15 cellular contexts compared by ENCODE assay signal in genomic region chrX:78131117-78131516, GRCh38. TPM values are rescaled to one million over a fixed set of nuclear protein-coding genes. Genes with fewer than 3 reads are reported as not detected.
DNase-seq lines count a peak whose midpoint lies in the region; ATAC-seq and TF ChIP-seq lines count a peak whose summit lies in the region.
"Had no signal": no experiment of that assay in that cellular context is flagged by ENCODE, and none has a peak within 500 bp of the region (broad histone marks: within the 10 kb centered on the region; RNA-seq: fewer than 3 reads in every experiment).

No MANE protein-coding gene starts in this region.

- intact Hi-C loops in CD4-positive, alpha-beta T cell (cut with DNase I, micrococcal nuclease): loop anchor here in 1 of 2 experiments (10.0 kb wide), 1 partner anchor 204 kb away; no protein-coding TSS in a partner anchor
- intact Hi-C loops in naive thymus-derived CD4-positive, alpha-beta T cell (cut with micrococcal nuclease): no loop called here
- intact Hi-C loops in Right ventricle myocardium superior (cut with DNase I): no loop called here

- H2BK15ac ChIP-seq in mesendoderm (replicated peaks; ENCODE audit: low read depth): no peak overlapping the region

- no peak overlapping the region for H2BK120ac ChIP-seq in mesendoderm (ENCODE audit: low read depth, low read length)

- H2AK5ac ChIP-seq in mesendoderm (ENCODE audit: low read length): no peak overlapping the region

- H3K79me1 ChIP-seq in mesendoderm (ENCODE audit: low read length): no peaks in the 10 kb centered on the region

- H3K36me3 Mint-ChIP-seq in activated T-cell treated with anti-CD3 and anti-CD28 coated beads, Interleukin-2, amount 50 U/mL, for 24 hours (ENCODE audit: low read depth): peaks cover 75% of the 10 kb centered on the region
- peaks cover 11% of the 10 kb centered on the region for H3K36me3 Mint-ChIP-seq in activated T-cell treated with anti-CD3 and anti-CD28 coated beads, Interleukin-2, amount 50 U/mL, for 4 hours (ENCODE audit: insufficient read depth)
- peaks cover 61% of the 10 kb centered on the region for H3K36me3 Mint-ChIP-seq in CD4-positive, alpha-beta T cell (ENCODE audit: low read depth)
- H3K36me3 Mint-ChIP-seq in activated CD8-positive, alpha-beta T cell treated with anti-CD3 and anti-CD28 coated beads, Interleukin-2, amount 10 ng/mL, durations not matched to agents 7 days and 5 days (ENCODE audit: low read depth): peaks cover 51% of the 10 kb centered on the region
- H3K36me3 Mint-ChIP-seq in naive thymus-derived CD4-positive, alpha-beta T cell: peaks cover 0 to 17% (median 0%) of the 10 kb centered on the region in 5 donors

- no peak overlapping the region for H3K9ac ChIP-seq in mesendoderm (ENCODE audit: low read length)
- H3K9ac ChIP-seq: BLaER1 treated with 17β-estradiol and CSF1 and Interleukin-3, amounts not matched to agents 10 nM and 100 nM had no signal

- DNase-seq in activated T-cell treated with anti-CD3 and anti-CD28 coated beads, Interleukin-2, amount 50 U/mL, for 24 hours: no peak
- DNase-seq in activated T-cell treated with anti-CD3 and anti-CD28 coated beads, Interleukin-2, amount 50 U/mL, for 4 hours: no peak
- no peak for DNase-seq in CD4-positive, alpha-beta T cell
- no peak for DNase-seq in activated CD8-positive, alpha-beta T cell treated with anti-CD3 and anti-CD28 coated beads, Interleukin-2, amount 10 ng/mL, durations not matched to agents 7 days and 5 days
- no peak for DNase-seq in naive thymus-derived CD4-positive, alpha-beta T cell
- no peak for DNase-seq in foreskin melanocyte
- no peak for DNase-seq in mesendoderm
- DNase-seq in Right ventricle myocardium superior: no peak
- DNase-seq: DMS 273 treated with DMSO at 0.1 percent for 48 hours, GDM1, NCI-H1092, NCI-H2081 treated with DMSO at 0.1 percent for 48 hours, NCI-H510A, NCI-H774 had no signal

- H3K4me2 ChIP-seq in mesendoderm (ENCODE audit: low read length): no peak overlapping the region
- H3K4me2 ChIP-seq: BLaER1 treated with 17β-estradiol and CSF1 and Interleukin-3, amounts not matched to agents 10 nM and 100 nM had no signal

- no peak for ATAC-seq in activated T-cell treated with anti-CD3 and anti-CD28 coated beads, Interleukin-2, amount 50 U/mL, for 4 hours
- no peak for ATAC-seq in CD4-positive, alpha-beta T cell (ENCODE audit: poor library complexity)
- no peak for ATAC-seq in activated CD8-positive, alpha-beta T cell treated with anti-CD3 and anti-CD28 coated beads, Interleukin-2, amount 10 ng/mL, durations not matched to agents 7 days and 5 days
- ATAC-seq in naive thymus-derived CD4-positive, alpha-beta T cell: no peak
- ATAC-seq in Right ventricle myocardium superior (ENCODE audit: poor library complexity): no peak

- peaks cover 10% of the 10 kb centered on the region for H3K4me1 Mint-ChIP-seq in activated T-cell treated with anti-CD3 and anti-CD28 coated beads, Interleukin-2, amount 50 U/mL, for 24 hours (ENCODE audit: low read depth)
- peaks cover 6% of the 10 kb centered on the region for H3K4me1 Mint-ChIP-seq in activated T-cell treated with anti-CD3 and anti-CD28 coated beads, Interleukin-2, amount 50 U/mL, for 4 hours (ENCODE audit: low read depth)
- peaks cover 8% of the 10 kb centered on the region for H3K4me1 Mint-ChIP-seq in CD4-positive, alpha-beta T cell (ENCODE audit: low read depth)
- peaks cover 1% of the 10 kb centered on the region for H3K4me1 Mint-ChIP-seq in activated CD8-positive, alpha-beta T cell treated with anti-CD3 and anti-CD28 coated beads, Interleukin-2, amount 10 ng/mL, durations not matched to agents 7 days and 5 days (ENCODE audit: low read depth)
- H3K4me1 Mint-ChIP-seq in naive thymus-derived CD4-positive, alpha-beta T cell: peaks cover 0 to 6% (median 3%) of the 10 kb centered on the region in 7 donors

- H3K9me3 ChIP-seq in CD4-positive, alpha-beta T cell (ENCODE audit: control insufficient read depth, low read length): no peaks in the 10 kb centered on the region
- no peaks in the 10 kb centered on the region for H3K9me3 ChIP-seq in naive thymus-derived CD4-positive, alpha-beta T cell (ENCODE audit: control insufficient read depth in 2 of 3, low read length in 3 of 3)
- H3K9me3 ChIP-seq: BLaER1 treated with 17β-estradiol and CSF1 and Interleukin-3, amounts not matched to agents 10 nM and 100 nM had no signal

- H3K9me3 Mint-ChIP-seq in activated T-cell treated with anti-CD3 and anti-CD28 coated beads, Interleukin-2, amount 50 U/mL, for 24 hours: no peaks in the 10 kb centered on the region
- H3K9me3 Mint-ChIP-seq in activated T-cell treated with anti-CD3 and anti-CD28 coated beads, Interleukin-2, amount 50 U/mL, for 4 hours: no peaks in the 10 kb centered on the region
- H3K9me3 Mint-ChIP-seq in CD4-positive, alpha-beta T cell: no peaks in the 10 kb centered on the region
- no peaks in the 10 kb centered on the region for H3K9me3 Mint-ChIP-seq in activated CD8-positive, alpha-beta T cell treated with anti-CD3 and anti-CD28 coated beads, Interleukin-2, amount 10 ng/mL, durations not matched to agents 7 days and 5 days (ENCODE audit: insufficient read depth)
- H3K9me3 Mint-ChIP-seq in naive thymus-derived CD4-positive, alpha-beta T cell: peaks cover 0 to 2% (median 0%) of the 10 kb centered on the region in 11 donors

- H4K8ac ChIP-seq in mesendoderm (ENCODE audit: low read depth, low read length): no peak overlapping the region

- CTCF ChIA-PET in CD4-positive, alpha-beta T cell (lab: Charles Lee): no interaction called here
- CTCF ChIA-PET in activated CD8-positive, alpha-beta T cell treated with anti-CD3 and anti-CD28 coated beads, Interleukin-2, amount 10 ng/mL, durations not matched to agents 7 days and 5 days (lab: Charles Lee): no interaction called here
- CTCF ChIA-PET in naive thymus-derived CD4-positive, alpha-beta T cell (lab: Charles Lee): no interaction called here

- no peaks in the 10 kb centered on the region for H3K27me3 ChIP-seq in CD4-positive, alpha-beta T cell (ENCODE audit: control insufficient read depth, insufficient read depth, low read length)
- no peaks in the 10 kb centered on the region for H3K27me3 ChIP-seq in naive thymus-derived CD4-positive, alpha-beta T cell (ENCODE audit: control insufficient read depth in 2 of 2, insufficient read depth in 2 of 2, low read length in 2 of 2)
- H3K27me3 ChIP-seq in mesendoderm (ENCODE audit: insufficient read depth, low read length, poor library complexity): no peaks in the 10 kb centered on the region

- no peak overlapping the region for H3K56ac ChIP-seq in mesendoderm (ENCODE audit: low read length)

- no peak overlapping the region for H3K18ac ChIP-seq in mesendoderm (ENCODE audit: low read length)

- H3K4me1 ChIP-seq in naive thymus-derived CD4-positive, alpha-beta T cell (ENCODE audit: control insufficient read depth in 2 of 2, insufficient read depth in 2 of 2, low read length in 2 of 2): no peaks in the 10 kb centered on the region
- no peaks in the 10 kb centered on the region for H3K4me1 ChIP-seq in mesendoderm (ENCODE audit: control insufficient read depth, low read depth, low read length)
- H3K4me1 ChIP-seq: BLaER1 treated with 17β-estradiol and CSF1 and Interleukin-3, amounts not matched to agents 10 nM and 100 nM had no signal

- H2BK5ac ChIP-seq in mesendoderm (ENCODE audit: low read length): no peak overlapping the region

- no peak overlapping the region for H3K4me3 ChIP-seq in naive thymus-derived CD4-positive, alpha-beta T cell (ENCODE audit: low read length)
- no peak overlapping the region for H3K4me3 ChIP-seq in mesendoderm (ENCODE audit: low read length)
- H3K4me3 ChIP-seq: BLaER1 treated with 17β-estradiol and CSF1 and Interleukin-3, amounts not matched to agents 10 nM and 100 nM had no signal

- POLR2A ChIA-PET in CD4-positive, alpha-beta T cell (lab: Charles Lee): interaction anchor here (0.8 to 1.0 kb wide), 3 partner anchors 22 to 232 kb away, joined by 3 read pairs; partner anchors contain the start of genes COX7B and PGK1
- POLR2A ChIA-PET in activated CD8-positive, alpha-beta T cell treated with anti-CD3 and anti-CD28 coated beads, Interleukin-2, amount 10 ng/mL, durations not matched to agents 7 days and 5 days (lab: Charles Lee): interaction anchor here (1.6 kb wide), 1 partner anchor 17 kb away, joined by 3 read pairs; no protein-coding TSS in a partner anchor
- POLR2A ChIA-PET in naive thymus-derived CD4-positive, alpha-beta T cell (lab: Charles Lee): interaction anchor here (1.9 kb wide), 1 partner anchor 8 kb away, joined by 8 read pairs; the partner anchor contains the start of gene TAF9B

- no peaks in the 10 kb centered on the region for H3K79me2 ChIP-seq in mesendoderm (ENCODE audit: control insufficient read depth, insufficient read depth, low read length)

- H3K27me3 Mint-ChIP-seq in activated T-cell treated with anti-CD3 and anti-CD28 coated beads, Interleukin-2, amount 50 U/mL, for 24 hours: peaks cover 9% of the 10 kb centered on the region
- H3K27me3 Mint-ChIP-seq in activated T-cell treated with anti-CD3 and anti-CD28 coated beads, Interleukin-2, amount 50 U/mL, for 4 hours (ENCODE audit: low read depth): no peaks in the 10 kb centered on the region
- H3K27me3 Mint-ChIP-seq in CD4-positive, alpha-beta T cell: no peaks in the 10 kb centered on the region
- no peaks in the 10 kb centered on the region for H3K27me3 Mint-ChIP-seq in activated CD8-positive, alpha-beta T cell treated with anti-CD3 and anti-CD28 coated beads, Interleukin-2, amount 10 ng/mL, durations not matched to agents 7 days and 5 days (ENCODE audit: low read depth)
- no peaks in the 10 kb centered on the region for H3K27me3 Mint-ChIP-seq in naive thymus-derived CD4-positive, alpha-beta T cell

- H3K36me3 ChIP-seq in naive thymus-derived CD4-positive, alpha-beta T cell (ENCODE audit: control insufficient read depth in 2 of 3, insufficient read depth in 3 of 3, low read length in 3 of 3): peaks cover 0 to 13% (median 5%) of the 10 kb centered on the region in 3 experiments
- H3K36me3 ChIP-seq in mesendoderm (ENCODE audit: control insufficient read depth, insufficient read depth, low read length): no peaks in the 10 kb centered on the region

- H3K27ac ChIP-seq in CD4-positive, alpha-beta T cell (ENCODE audit: low read depth, low read length): no peak overlapping the region
- H3K27ac ChIP-seq in naive thymus-derived CD4-positive, alpha-beta T cell (ENCODE audit: low read depth, low read length): no peak overlapping the region
- H3K27ac ChIP-seq in mesendoderm (ENCODE audit: low read depth, low read length): no peak overlapping the region
- H3K27ac ChIP-seq: BLaER1 treated with 17β-estradiol and CSF1 and Interleukin-3, amounts not matched to agents 10 nM and 100 nM had no signal

- no peak overlapping the region for H3K4ac ChIP-seq in mesendoderm (ENCODE audit: low read depth, low read length)

- H3K23ac ChIP-seq in mesendoderm (ENCODE audit: low read length): no peak overlapping the region

- no CpG with 5 or more reads among the region's 1 CpG for WGBS in mesendoderm (ENCODE audit: extremely low coverage, insufficient coverage, low lambda C conversion rate)

- H4K5ac ChIP-seq in mesendoderm (ENCODE audit: low read length): no peak overlapping the region

- no peak overlapping the region for H3K4me3 Mint-ChIP-seq in activated T-cell treated with anti-CD3 and anti-CD28 coated beads, Interleukin-2, amount 50 U/mL, for 24 hours
- H3K4me3 Mint-ChIP-seq in activated T-cell treated with anti-CD3 and anti-CD28 coated beads, Interleukin-2, amount 50 U/mL, for 4 hours: no peak overlapping the region
- H3K4me3 Mint-ChIP-seq in CD4-positive, alpha-beta T cell: no peak overlapping the region
- H3K4me3 Mint-ChIP-seq in activated CD8-positive, alpha-beta T cell treated with anti-CD3 and anti-CD28 coated beads, Interleukin-2, amount 10 ng/mL, durations not matched to agents 7 days and 5 days: no peak overlapping the region
- no peak overlapping the region for H3K4me3 Mint-ChIP-seq in naive thymus-derived CD4-positive, alpha-beta T cell

- H3K27ac Mint-ChIP-seq in activated T-cell treated with anti-CD3 and anti-CD28 coated beads, Interleukin-2, amount 50 U/mL, for 24 hours: peak overlapping the region; percentile 59
- peak overlapping the region; percentile 55 for H3K27ac Mint-ChIP-seq in CD4-positive, alpha-beta T cell
- H3K27ac Mint-ChIP-seq in activated CD8-positive, alpha-beta T cell treated with anti-CD3 and anti-CD28 coated beads, Interleukin-2, amount 10 ng/mL, durations not matched to agents 7 days and 5 days: peak overlapping the region; percentile 55
- peak overlapping the region in 7 of 9 donors; percentile 10 to 72 (median 51) for H3K27ac Mint-ChIP-seq in naive thymus-derived CD4-positive, alpha-beta T cell

- TF ChIP-seq CTCF in CD4-positive, alpha-beta T cell (IDR thresholded peaks at IDR 0.05): no peak

RNA-seq across cellular contexts. Expression of gene TAF9B, which starts 8.3 kb away (rescaled TPM):
- total RNA-seq in activated T-cell treated with anti-CD3 and anti-CD28 coated beads, Interleukin-2, amount 50 U/mL, for 4 hours: 10 to 100 TPM; 19.7 to 22.5 (median 20.8) TPM
- total RNA-seq in CD4-positive, alpha-beta T cell: 10 to 100 TPM in 1 of 2 experiments, 1 to 10 TPM in 1; 9.6 to 10.3 TPM
- total RNA-seq in activated CD8-positive, alpha-beta T cell treated with anti-CD3 and anti-CD28 coated beads, Interleukin-2, amount 10 ng/mL, durations not matched to agents 7 days and 5 days: 10 to 100 TPM; 16.6 to 19.0 TPM
- 10 to 100 TPM; 10.4 to 19.9 (median 18.9) TPM for total RNA-seq in naive thymus-derived CD4-positive, alpha-beta T cell
- 10 to 100 TPM; 23.3 to 29.3 TPM for polyA plus RNA-seq in naive thymus-derived CD4-positive, alpha-beta T cell
- 34.4 TPM for polyA plus RNA-seq in mesendoderm (2013, experiment 1 of 2)
- 33.7 TPM for polyA plus RNA-seq in mesendoderm (2013, experiment 2 of 2)
- total RNA-seq in Right ventricle myocardium superior: 16.3 TPM

RNA-seq across cellular contexts. Expression of gene PGK1, which starts 27.1 kb away (rescaled TPM):
- 100 to 1,000 TPM; 621 to 728 (median 711) TPM for total RNA-seq in activated T-cell treated with anti-CD3 and anti-CD28 coated beads, Interleukin-2, amount 50 U/mL, for 4 hours
- total RNA-seq in CD4-positive, alpha-beta T cell: 100 to 1,000 TPM; 267 to 281 TPM
- total RNA-seq in activated CD8-positive, alpha-beta T cell treated with anti-CD3 and anti-CD28 coated beads, Interleukin-2, amount 10 ng/mL, durations not matched to agents 7 days and 5 days: 1,000 to 10,000 TPM; 1,137 to 1,152 TPM
- 1,000 to 10,000 TPM in 1 of 5 experiments, 100 to 1,000 TPM in 4; 180 to 1,293 (median 217) TPM for total RNA-seq in naive thymus-derived CD4-positive, alpha-beta T cell
- 100 to 1,000 TPM; 470 to 474 TPM for polyA plus RNA-seq in naive thymus-derived CD4-positive, alpha-beta T cell
- polyA plus RNA-seq in mesendoderm (2013, experiment 1 of 2): 194 TPM
- 199 TPM for polyA plus RNA-seq in mesendoderm (2013, experiment 2 of 2)
- 407 TPM for total RNA-seq in Right ventricle myocardium superior
